In genomic region chrX:153662266-153662665, GRCh38 we compare ENCODE assay signal across 8 cellular contexts. TPM values are rescaled to one million over a fixed set of nuclear protein-coding genes. Genes with fewer than 3 reads are reported as not detected.
A peak's percentile ranks its signal among the peaks of the same experiment; 100 is the strongest.
DNase-seq lines count a peak whose midpoint lies in the region; ATAC-seq and TF ChIP-seq lines count a peak whose summit lies in the region.

No MANE protein-coding gene starts in this region.

- no peaks in the 10 kb centered on the region for H3K36me3 Mint-ChIP-seq in activated CD4-positive, alpha-beta T cell treated with anti-CD3 and anti-CD28 coated beads, Interleukin-2, amount 10 ng/mL, durations not matched to agents 7 days and 5 days (ENCODE audit: low read depth)

- DNase-seq in HL-60 (ENCODE audit: low read depth in 1 of 2, low spot score in 1 of 2) (peak in 1 of 2 experiments; percentile 34), omental fat pad (ENCODE audit: low spot score) (peak; percentile 38), anterior cingulate cortex (lab: John Stamatoyannopoulos, UW) (no peak)
- DNase-seq in activated CD4-positive, alpha-beta T cell treated with anti-CD3 and anti-CD28 coated beads, Interleukin-2, amount 10 ng/mL, durations not matched to agents 7 days and 5 days = peak; percentile 43
- DNase-seq in effector CD8-positive, alpha-beta T cell (lab: John Stamatoyannopoulos, UW) = peak; percentile 30

- no peak overlapping the region for H3K4me3 Mint-ChIP-seq in activated CD4-positive, alpha-beta T cell treated with anti-CD3 and anti-CD28 coated beads, Interleukin-2, amount 10 ng/mL, durations not matched to agents 7 days and 5 days

- POLR2A ChIA-PET in activated CD4-positive, alpha-beta T cell treated with anti-CD3 and anti-CD28 coated beads, Interleukin-2, amount 10 ng/mL, durations not matched to agents 7 days and 5 days (lab: Charles Lee) = no interaction called here

- CTCF ChIA-PET in activated CD4-positive, alpha-beta T cell treated with anti-CD3 and anti-CD28 coated beads, Interleukin-2, amount 10 ng/mL, durations not matched to agents 7 days and 5 days (lab: Charles Lee) = interaction anchor here (0.6 to 2.1 kb wide), 8 partner anchors 8 to 123 kb away, joined by 3 to 6 read pairs (median 3); partner anchors contain the start of gene DUSP9

- TF ChIP-seq CTCF in HL-60 (IDR thresholded peaks at IDR 0.05; ENCODE audit: insufficient read depth, low read length) (peak; percentile 15), omental fat pad (IDR thresholded peaks at IDR 0.05) (no peak)

- peaks cover 11% of the 10 kb centered on the region for H3K27me3 ChIP-seq in HL-60 (ENCODE audit: insufficient read depth, poor library complexity, severe bottlenecking)

- no peaks in the 10 kb centered on the region for H3K9me3 Mint-ChIP-seq in activated CD4-positive, alpha-beta T cell treated with anti-CD3 and anti-CD28 coated beads, Interleukin-2, amount 10 ng/mL, durations not matched to agents 7 days and 5 days

- no peak overlapping the region for H3K27ac Mint-ChIP-seq in activated CD4-positive, alpha-beta T cell treated with anti-CD3 and anti-CD28 coated beads, Interleukin-2, amount 10 ng/mL, durations not matched to agents 7 days and 5 days

- H3K27me3 Mint-ChIP-seq in activated CD4-positive, alpha-beta T cell treated with anti-CD3 and anti-CD28 coated beads, Interleukin-2, amount 10 ng/mL, durations not matched to agents 7 days and 5 days = peaks cover 47% of the 10 kb centered on the region

- peaks cover 2% of the 10 kb centered on the region for H3K4me1 Mint-ChIP-seq in activated CD4-positive, alpha-beta T cell treated with anti-CD3 and anti-CD28 coated beads, Interleukin-2, amount 10 ng/mL, durations not matched to agents 7 days and 5 days

- ATAC-seq in omental fat pad (ENCODE audit: low FRiP score) = no peak
- no peak for ATAC-seq in HG02981 (IDR thresholded peaks at IDR 0.05; ENCODE audit: unreplicated experiment)
- no peak for ATAC-seq in HG03378 (IDR thresholded peaks at IDR 0.05; ENCODE audit: unreplicated experiment)
- no peak for ATAC-seq in HG03520 (IDR thresholded peaks at IDR 0.05; ENCODE audit: unreplicated experiment)

- no peak overlapping the region for H3K27ac ChIP-seq in HL-60 (replicated peaks)

- H3K4me3 ChIP-seq in HL-60 (replicated peaks; ENCODE audit: insufficient read depth, low read length) = no peak overlapping the region

RNA-seq across cellular contexts. Expression of gene PNCK, which starts 11.3 kb away (rescaled TPM):
- total RNA-seq in activated CD4-positive, alpha-beta T cell treated with anti-CD3 and anti-CD28 coated beads, Interleukin-2, amount 10 ng/mL, durations not matched to agents 7 days and 5 days = not detected
- total RNA-seq in omental fat pad = under 1 TPM in 2 of 4 donors, not detected in 2; 0.46 to 0.60 TPM

RNA-seq across cellular contexts. Expression of gene DUSP9, which starts 15.3 kb away (rescaled TPM):
- not detected for total RNA-seq in activated CD4-positive, alpha-beta T cell treated with anti-CD3 and anti-CD28 coated beads, Interleukin-2, amount 10 ng/mL, durations not matched to agents 7 days and 5 days
- 1 to 10 TPM in 1 of 4 donors, under 1 TPM in 1, not detected in 2; 0.48 to 2.3 TPM for total RNA-seq in omental fat pad

RNA-seq across cellular contexts. Expression of gene SLC6A8, which starts 25.5 kb away (rescaled TPM):
- total RNA-seq in activated CD4-positive, alpha-beta T cell treated with anti-CD3 and anti-CD28 coated beads, Interleukin-2, amount 10 ng/mL, durations not matched to agents 7 days and 5 days = under 1 TPM; 0.65 to 0.69 TPM
- total RNA-seq in omental fat pad = 10 to 100 TPM; 13.5 to 32.4 (median 26.3) TPM

Comparison
In these comparisons a context has a peak if more than half of its experiments do, and no peak if none do; other contexts are left out.
1. DNase-seq: peak in activated CD4-positive, alpha-beta T cell treated with anti-CD3 and anti-CD28 coated beads, Interleukin-2, amount 10 ng/mL, durations not matched to agents 7 days and 5 days (single experiment), effector CD8-positive, alpha-beta T cell (single experiment) and omental fat pad (single experiment); none in anterior cingulate cortex (0 of 58).
2. RNA of gene SLC6A8, which starts 25.5 kb away (total RNA-seq): 13.5 to 32.4 TPM in omental fat pad; 0.65 to 0.69 TPM in activated CD4-positive, alpha-beta T cell treated with anti-CD3 and anti-CD28 coated beads, Interleukin-2, amount 10 ng/mL, durations not matched to agents 7 days and 5 days; every median in the first group is over 4 times any median in the second.